ENCODE assay signal across 27 cellular contexts in the genomic region with DNA sequence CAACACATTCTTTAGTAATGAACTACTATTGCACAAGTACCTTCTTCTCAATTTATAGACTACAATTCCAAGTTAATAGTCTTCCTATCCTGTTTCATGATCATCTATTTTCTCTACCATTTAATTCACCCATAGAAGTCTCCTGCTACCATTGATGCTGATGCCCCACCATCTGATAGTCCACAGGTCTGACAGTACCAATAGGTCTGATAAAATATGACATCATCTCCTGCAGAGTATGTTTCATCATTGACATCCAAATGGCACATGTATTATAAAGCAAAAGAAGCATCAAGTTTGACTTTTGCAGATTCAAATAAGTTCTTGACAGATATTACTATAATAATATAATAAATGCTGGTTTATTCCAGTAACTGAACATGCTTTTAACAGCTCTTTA.
"Had no signal": no experiment of that assay in that cellular context is flagged by ENCODE, and none has a peak within 500 bp of the region (broad histone marks: within the 10 kb centered on the region; RNA-seq: fewer than 3 reads in every experiment).

No MANE protein-coding gene starts in this region.

- H3K27me3 Mint-ChIP-seq: activated CD8-positive, alpha-beta memory T cell treated with anti-CD3 and anti-CD28 coated beads, Interleukin-2, amount 10 ng/mL, durations not matched to agents 7 days and 5 days; activated CD8-positive, alpha-beta T cell treated with anti-CD3 and anti-CD28 coated beads for 36 hours; activated naive CD8-positive, alpha-beta T cell; effector memory CD8-positive, alpha-beta T cell; natural killer cell treated with Interleukin-12 subunit alpha and Interleukin-12 subunit beta and Interleukin-15 and Interleukin-18, amount 100 ng/mL, for 72 hours had no signal

- ATAC-seq: activated CD8-positive, alpha-beta memory T cell treated with anti-CD3 and anti-CD28 coated beads, Interleukin-2, amount 10 ng/mL, durations not matched to agents 7 days and 5 days; activated CD8-positive, alpha-beta T cell treated with anti-CD3 and anti-CD28 coated beads for 36 hours; effector memory CD8-positive, alpha-beta T cell; left lung; natural killer cell treated with Interleukin-12 subunit alpha and Interleukin-12 subunit beta and Interleukin-15 and Interleukin-18, amount 100 ng/mL, for 72 hours had no signal

- H3K4me1 ChIP-seq: prostate gland had no signal

- FAIRE-seq: colon, frontal cortex had no signal

- H3K27ac ChIP-seq: adrenal gland, ascending aorta, brain microvascular endothelial cell, dorsolateral prefrontal cortex, esophagus muscularis mucosa, hepatocyte, left lung, ovary, prostate gland, spleen had no signal

- DNase-seq: activated CD4-positive, alpha-beta T cell treated with anti-CD3 and anti-CD28 coated beads for 4 hours; activated CD8-positive, alpha-beta memory T cell treated with anti-CD3 and anti-CD28 coated beads, Interleukin-2, amount 10 ng/mL, durations not matched to agents 7 days and 5 days; activated CD8-positive, alpha-beta T cell treated with anti-CD3 and anti-CD28 coated beads for 36 hours; activated effector memory CD4-positive, alpha-beta T cell treated with anti-CD3 and anti-CD28 coated beads, Interleukin-2, amount 50 U/mL, for 16 hours; activated T-cell treated with anti-CD3 and anti-CD28 coated beads for 4 hours; adrenal gland; brain microvascular endothelial cell; central memory CD4-positive, alpha-beta T cell; dorsolateral prefrontal cortex; effector memory CD8-positive, alpha-beta T cell; glutamatergic neuron; immature natural killer cell; left lung; ovary; spleen; stimulated activated CD4-positive, alpha-beta T cell treated with anti-CD3 and anti-CD28 coated beads, Interleukin-4, amount 100 ng/mL, for 1 hour; stimulated activated naive CD4-positive, alpha-beta T cell; T-helper 1 cell had no signal

- H3K36me3 Mint-ChIP-seq: immature natural killer cell; natural killer cell treated with Interleukin-12 subunit alpha and Interleukin-12 subunit beta and Interleukin-15 and Interleukin-18, amount 100 ng/mL, for 72 hours had no signal

- H3K9me3 Mint-ChIP-seq: activated CD8-positive, alpha-beta T cell treated with anti-CD3 and anti-CD28 coated beads for 36 hours; effector memory CD8-positive, alpha-beta T cell; immature natural killer cell; natural killer cell treated with Interleukin-12 subunit alpha and Interleukin-12 subunit beta and Interleukin-15 and Interleukin-18, amount 100 ng/mL, for 72 hours had no signal

- H3K4me3 Mint-ChIP-seq: activated CD8-positive, alpha-beta memory T cell treated with anti-CD3 and anti-CD28 coated beads, Interleukin-2, amount 10 ng/mL, durations not matched to agents 7 days and 5 days; activated CD8-positive, alpha-beta T cell treated with anti-CD3 and anti-CD28 coated beads for 36 hours; activated naive CD8-positive, alpha-beta T cell; effector memory CD8-positive, alpha-beta T cell; immature natural killer cell; mesothelial cell of epicardium; natural killer cell treated with Interleukin-12 subunit alpha and Interleukin-12 subunit beta and Interleukin-15 and Interleukin-18, amount 100 ng/mL, for 72 hours had no signal

- H3K4me3 ChIP-seq: adrenal gland, ascending aorta, dorsolateral prefrontal cortex, esophagus muscularis mucosa, hepatocyte, left lung, ovary, prostate gland, spleen had no signal

- H3K36me3 ChIP-seq: adrenal gland, ascending aorta, brain microvascular endothelial cell, esophagus muscularis mucosa, left lung, ovary, prostate gland, spleen had no signal

- H2AFZ ChIP-seq: hepatocyte had no signal

- H3K9me3 ChIP-seq: adrenal gland, ascending aorta, esophagus muscularis mucosa, left lung, ovary, prostate gland, spleen had no signal

- H3K27ac Mint-ChIP-seq: activated CD8-positive, alpha-beta memory T cell treated with anti-CD3 and anti-CD28 coated beads, Interleukin-2, amount 10 ng/mL, durations not matched to agents 7 days and 5 days; activated CD8-positive, alpha-beta T cell treated with anti-CD3 and anti-CD28 coated beads for 36 hours; activated naive CD8-positive, alpha-beta T cell; mesothelial cell of epicardium; natural killer cell treated with Interleukin-12 subunit alpha and Interleukin-12 subunit beta and Interleukin-15 and Interleukin-18, amount 100 ng/mL, for 72 hours had no signal

- H3K27me3 ChIP-seq: adrenal gland, ascending aorta, brain microvascular endothelial cell, dorsolateral prefrontal cortex, esophagus muscularis mucosa, hepatocyte, left lung, ovary, spleen had no signal

- H3K4me2 ChIP-seq: hepatocyte had no signal
